ENCODE assay signal across 8 cellular contexts in the genomic region with DNA sequence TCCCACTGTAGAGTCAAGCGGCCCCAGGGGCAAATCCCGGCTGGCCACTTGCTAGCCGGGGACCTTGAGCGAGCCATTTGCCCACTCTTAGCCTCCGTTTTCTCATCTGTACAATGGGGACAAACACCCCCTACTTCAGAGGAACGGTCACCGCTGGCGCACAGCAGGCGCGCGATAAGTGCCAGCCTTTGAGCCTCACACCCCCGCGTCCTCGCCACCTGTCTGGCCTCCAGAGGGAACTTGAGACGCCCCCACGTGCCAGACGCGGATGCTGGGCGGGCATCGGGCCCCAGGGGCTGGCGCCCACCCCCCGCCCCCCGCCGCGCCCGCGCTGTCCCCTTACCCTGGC.
A peak's percentile ranks its signal among the peaks of the same experiment; 100 is the strongest.
DNase-seq lines count a peak whose midpoint lies in the region; ATAC-seq and TF ChIP-seq lines count a peak whose summit lies in the region.

No MANE protein-coding gene starts in this region.

- DNase-seq in NCI-H1417 (lab: John Stamatoyannopoulos, UW) (peak; percentile 25 to 72 (median 63)), NCI-H1417 treated with DMSO at 0.1 percent for 48 hours (lab: John Stamatoyannopoulos, UW) (no peak), RWPE2 (ENCODE audit: low spot score) (no peak), globus pallidus (ENCODE audit: low spot score) (no peak), NCI-H1048 (lab: John Stamatoyannopoulos, UW) (no peak)
- no peak for DNase-seq in stimulated activated effector memory CD8-positive, alpha-beta T cell treated with anti-CD3 and anti-CD28 coated beads, Interleukin-12 subunit alpha, Interleukin-12 subunit beta, amount 100 ng/mL, for 72 hours (ENCODE audit: low spot score in 2 of 2)

- H3K27ac Mint-ChIP-seq in stimulated activated effector memory CD8-positive, alpha-beta T cell treated with anti-CD3 and anti-CD28 coated beads, Interleukin-12 subunit alpha, Interleukin-12 subunit beta, amount 100 ng/mL, for 72 hours, result no peak overlapping the region

- no peaks in the 10 kb centered on the region for H3K9me3 Mint-ChIP-seq in stimulated activated effector memory CD8-positive, alpha-beta T cell treated with anti-CD3 and anti-CD28 coated beads, Interleukin-12 subunit alpha, Interleukin-12 subunit beta, amount 100 ng/mL, for 72 hours

- no peak for ATAC-seq in RWPE2 (ENCODE audit: low read depth)
- no peak for ATAC-seq in stimulated activated effector memory CD8-positive, alpha-beta T cell treated with anti-CD3 and anti-CD28 coated beads, Interleukin-12 subunit alpha, Interleukin-12 subunit beta, amount 100 ng/mL, for 72 hours
- no peak for ATAC-seq in HG02798 (IDR thresholded peaks at IDR 0.05; ENCODE audit: poor library complexity, unreplicated experiment)

- H3K36me3 ChIP-seq in RWPE2 (ENCODE audit: low read depth), result no peaks in the 10 kb centered on the region
- no peaks in the 10 kb centered on the region for H3K36me3 ChIP-seq in esophagus (ENCODE audit: control insufficient read depth in 2 of 2, insufficient read depth in 2 of 2, low read length in 1 of 2)

- H3K36me3 Mint-ChIP-seq in stimulated activated effector memory CD8-positive, alpha-beta T cell treated with anti-CD3 and anti-CD28 coated beads, Interleukin-12 subunit alpha, Interleukin-12 subunit beta, amount 100 ng/mL, for 72 hours, result no peaks in the 10 kb centered on the region

- no peak for TF ChIP-seq CTCF in RWPE2 (IDR thresholded peaks at IDR 0.05; ENCODE audit: poor library complexity, severe bottlenecking)

- H3K4me1 ChIP-seq in RWPE2 (ENCODE audit: insufficient read depth, poor library complexity, severe bottlenecking), result no peaks in the 10 kb centered on the region
- peaks cover 0 to 10% of the 10 kb centered on the region in 2 donors for H3K4me1 ChIP-seq in esophagus (ENCODE audit: control insufficient read depth in 2 of 2, insufficient read depth in 2 of 2, low read length in 1 of 2)

- 11 to 12% methylated on average over 24 to 27 of the region's 27 CpGs for WGBS in esophagus, 2 donors

- H3K4me3 ChIP-seq in RWPE2 (ENCODE audit: severe bottlenecking) (peak overlapping the region; percentile 18), esophagus (ENCODE audit: low read depth in 1 of 2, low read length in 2 of 2) (peak overlapping the region; percentile 33 to 65)

- H3K9me3 ChIP-seq in RWPE2 (ENCODE audit: severe bottlenecking) (no peaks in the 10 kb centered on the region), esophagus (ENCODE audit: control insufficient read depth in 2 of 2, insufficient read depth in 1 of 2, low read depth in 1 of 2, low read length in 1 of 2) (no peaks in the 10 kb centered on the region)

- H3K27me3 ChIP-seq in RWPE2 (ENCODE audit: insufficient read depth, poor library complexity, severe bottlenecking), result no peaks in the 10 kb centered on the region
- no peaks in the 10 kb centered on the region for H3K27me3 ChIP-seq in esophagus (ENCODE audit: control insufficient read depth in 1 of 2, insufficient read depth in 2 of 2, low read length in 2 of 2)

- peak overlapping the region; percentile 49 for H3K4me3 Mint-ChIP-seq in stimulated activated effector memory CD8-positive, alpha-beta T cell treated with anti-CD3 and anti-CD28 coated beads, Interleukin-12 subunit alpha, Interleukin-12 subunit beta, amount 100 ng/mL, for 72 hours

- peaks cover 11% of the 10 kb centered on the region for H3K4me1 Mint-ChIP-seq in stimulated activated effector memory CD8-positive, alpha-beta T cell treated with anti-CD3 and anti-CD28 coated beads, Interleukin-12 subunit alpha, Interleukin-12 subunit beta, amount 100 ng/mL, for 72 hours

- H3K27ac ChIP-seq in RWPE2 (ENCODE audit: poor library complexity, severe bottlenecking) (no peak overlapping the region), esophagus (ENCODE audit: low read depth in 2 of 2, low read length in 1 of 2) (no peak overlapping the region)

Comparison
In these comparisons a context has a peak if more than half of its experiments do, and no peak if none do; other contexts are left out.
1. DNase-seq: peak in NCI-H1417 (3 of 3); none in NCI-H1417 treated with DMSO at 0.1 percent for 48 hours (single experiment), RWPE2 (single experiment), stimulated activated effector memory CD8-positive, alpha-beta T cell treated with anti-CD3 and anti-CD28 coated beads, Interleukin-12 subunit alpha, Interleukin-12 subunit beta, amount 100 ng/mL, for 72 hours (0 of 2), globus pallidus (single experiment) and NCI-H1048 (single experiment).